Comparison of ENCODE assay signal across 1 cellular context in genomic region chr2:102872388-102872787, GRCh38.
TF ChIP-seq lines count a peak whose summit lies in the region.

No MANE protein-coding gene starts in this region.

TF ChIP-seq in GM23338, 12 proteins besides CTCF, POLR2A, EP300 and RAD21 (continued from another document):
- no peak for TF ChIP-seq ZNF462 (CRISPR knock-in tag; IDR thresholded peaks at IDR 0.05)
- no peak for TF ChIP-seq JUNB (IDR thresholded peaks at IDR 0.05; ENCODE audit: unreplicated experiment)
- no peak for TF ChIP-seq REST (IDR thresholded peaks at IDR 0.05; ENCODE audit: unreplicated experiment)
- no peak for TF ChIP-seq ZNF114 (CRISPR knock-in tag; IDR thresholded peaks at IDR 0.05)
- no peak for TF ChIP-seq CREB1 (CRISPR knock-in tag; IDR thresholded peaks at IDR 0.05; ENCODE audit: low read depth)
- no peak for TF ChIP-seq EZH2 (IDR thresholded peaks at IDR 0.05; ENCODE audit: low read depth, unreplicated experiment)
TF ChIP-seq in GM23338: peak in this region for 0.
